ENCODE assay signal across 14 cellular contexts in the genomic region with DNA sequence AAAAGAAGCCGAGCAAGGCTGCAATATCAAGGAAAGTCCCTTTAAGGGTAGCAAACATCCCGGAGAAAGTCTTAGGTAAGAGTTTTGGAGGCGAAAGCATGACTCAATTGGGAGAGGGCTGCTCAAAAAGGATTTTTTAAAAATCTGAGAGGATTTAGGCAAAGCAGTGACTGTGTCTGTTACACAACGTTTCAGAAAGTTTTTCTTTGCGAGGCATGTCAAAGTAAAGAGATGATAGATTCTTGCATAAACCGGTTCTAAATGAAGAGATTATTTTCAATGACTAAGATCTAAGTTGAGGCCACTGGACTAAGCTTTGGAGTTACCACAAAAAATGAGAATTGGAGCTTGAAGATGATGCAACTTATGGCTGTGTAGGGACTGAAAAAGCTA. TPM values are rescaled to one million over a fixed set of nuclear protein-coding genes. Genes with fewer than 3 reads are reported as not detected.
DNase-seq lines count a peak whose midpoint lies in the region; ATAC-seq and TF ChIP-seq lines count a peak whose summit lies in the region.
"Had no signal": no experiment of that assay in that cellular context is flagged by ENCODE, and none has a peak within 500 bp of the region (broad histone marks: within the 10 kb centered on the region; RNA-seq: fewer than 3 reads in every experiment).

No MANE protein-coding gene starts in this region.

- no peak overlapping the region for H2AFZ ChIP-seq in fibroblast of lung (ENCODE audit: low read length)

- no peak overlapping the region for H3K4me3 ChIP-seq in fibroblast of lung (replicated peaks in 1 of 4; ENCODE audit: control extremely low read depth in 1 of 4, insufficient read depth in 1 of 4, low read depth in 3 of 4, low read length in 4 of 4)
- no peak overlapping the region for H3K4me3 ChIP-seq in HAP-1
- H3K4me3 ChIP-seq: GM12878, spleen had no signal

- H3K4me2 ChIP-seq in fibroblast of lung (ENCODE audit: extremely low read depth, insufficient read depth, low read length): no peak overlapping the region

- no peaks in the 10 kb centered on the region for H3K79me2 ChIP-seq in fibroblast of lung (ENCODE audit: control insufficient read depth, insufficient read depth, low read length)

- no peaks in the 10 kb centered on the region for H4K20me1 ChIP-seq in fibroblast of lung (ENCODE audit: control insufficient read depth, extremely low read depth, insufficient read depth, low read length)

- H3K4me1 ChIP-seq in fibroblast of lung (ENCODE audit: control insufficient read depth, extremely low read depth, insufficient read depth, low read length) (no peaks in the 10 kb centered on the region), HAP-1 (no peaks in the 10 kb centered on the region)
- H3K4me1 ChIP-seq: spleen had no signal

- H3K27me3 ChIP-seq in fibroblast of lung (ENCODE audit: control insufficient read depth, insufficient read depth, low read length): no peaks in the 10 kb centered on the region
- peaks cover 6% of the 10 kb centered on the region; the same call in 1 of the 2 replicates for H3K27me3 ChIP-seq in HAP-1 (ENCODE audit: low read depth)
- H3K27me3 ChIP-seq: spleen had no signal

- DNase-seq in GM03348 (ENCODE audit: low spot score) (peak; percentile 68), RPMI7951 (ENCODE audit: low read depth) (peak; percentile 53), fibroblast of lung (ENCODE audit: low read depth in 2 of 2) (peak; percentile 82 to 83), sciatic nerve (ENCODE audit: low spot score) (no peak), HAP-1 (ENCODE audit: low spot score in 2 of 2) (no peak), activated gamma-delta T cell (lab: John Stamatoyannopoulos, UW) (no peak)
- DNase-seq: activated naive CD8-positive, alpha-beta T cell treated with anti-CD3 and anti-CD28 coated beads for 36 hours; NCI-H1436; spleen; T-helper 9 cell had no signal

- intact Hi-C loops in sciatic nerve (cut with DNase I): no loop called here

- H3K36me3 ChIP-seq in fibroblast of lung (ENCODE audit: control insufficient read depth, insufficient read depth, low read length) (no peaks in the 10 kb centered on the region), HAP-1 (replicated peaks) (no peaks in the 10 kb centered on the region)
- H3K36me3 ChIP-seq: spleen had no signal

- no peak overlapping the region for H3K27ac ChIP-seq in fibroblast of lung (ENCODE audit: insufficient read depth, low read length)
- H3K27ac ChIP-seq: HL-60, spleen had no signal

- H3K9me3 ChIP-seq in fibroblast of lung (ENCODE audit: control insufficient read depth, insufficient read depth, low read depth, low read length): no peaks in the 10 kb centered on the region
- H3K9me3 ChIP-seq in HAP-1: no peaks in the 10 kb centered on the region
- H3K9me3 ChIP-seq: spleen had no signal

- H3K9ac ChIP-seq in fibroblast of lung (ENCODE audit: insufficient read depth, low read length): no peak overlapping the region

- in situ Hi-C loops in HAP-1 (cut with MboI; ENCODE audit: low sequenced_read_pairs): no loop called here

- ATAC-seq in sciatic nerve (peak; percentile 38), GM18907 (IDR thresholded peaks at IDR 0.05; ENCODE audit: unreplicated experiment) (no peak), HG03521 (IDR thresholded peaks at IDR 0.05; ENCODE audit: unreplicated experiment) (no peak)
- ATAC-seq: GM12878 had no signal

- TF ChIP-seq CTCF in fibroblast of lung (conservative IDR thresholded peaks at IDR 0.05 in 1 of 2, IDR thresholded peaks at IDR 0.05 in 1 of 2; ENCODE audit: low read depth in 1 of 2, low read length in 2 of 2): no peak

RNA-seq across cellular contexts. Expression of a gene that starts 43.7 kb away (rescaled TPM):
- 1.9 and 2.6 TPM in 2 replicates for total RNA-seq in RPMI7951 (2014; rRNA removed; shearing (Covaris generic))
- total RNA-seq in fibroblast of lung: 4.4 and 7.6 TPM in 2 replicates
- polyA plus RNA-seq in fibroblast of lung: 3.5 and 8.1 TPM in 2 replicates
- 2.4 and 4.6 TPM in 2 replicates for polyA plus RNA-seq in fibroblast of lung (2012)
- polyA minus RNA-seq in fibroblast of lung (ENCODE audit: low replicate concordance): 3.4 and 4.8 TPM in 2 replicates
- 4.3 TPM for total RNA-seq in sciatic nerve
- total RNA-seq: activated naive CD8-positive, alpha-beta T cell treated with anti-CD3 and anti-CD28 coated beads for 36 hours had no signal

RNA-seq across cellular contexts. Expression of a gene that starts 49.1 kb away (rescaled TPM):
- total RNA-seq in RPMI7951 (2014; rRNA removed; shearing (Covaris generic)): 3.5 and 18.0 TPM in 2 replicates
- 6.8 and 7.2 TPM in 2 replicates for total RNA-seq in fibroblast of lung
- polyA plus RNA-seq in fibroblast of lung: 1.2 and 2.0 TPM in 2 replicates
- polyA plus RNA-seq in fibroblast of lung (2012): 3.2 and 6.4 TPM in 2 replicates
- 0.75 TPM in 1 of 2 replicates, not detected in the other for polyA minus RNA-seq in fibroblast of lung (ENCODE audit: low replicate concordance)
- total RNA-seq in sciatic nerve: 5.2 TPM

RNA-seq across cellular contexts. Expression of a gene that starts 49.2 kb away (rescaled TPM):
- 12.7 and 15.7 TPM in 2 replicates for total RNA-seq in RPMI7951 (2014; rRNA removed; shearing (Covaris generic))
- total RNA-seq in fibroblast of lung (8.9 and 11.3 TPM in 2 replicates), sciatic nerve (6.4 TPM)
- polyA plus RNA-seq in fibroblast of lung: 5.5 and 6.9 TPM in 2 replicates
- polyA plus RNA-seq in fibroblast of lung (2012): 5.5 and 5.6 TPM in 2 replicates
- 2.4 TPM in 1 of 2 replicates, not detected in the other for polyA minus RNA-seq in fibroblast of lung (ENCODE audit: low replicate concordance)

Comparison
In these comparisons a context has a peak if more than half of its experiments do, and no peak if none do; other contexts are left out.
1. DNase-seq: peak in GM03348 (single experiment), RPMI7951 (single experiment) and fibroblast of lung (2 of 2); none in sciatic nerve (single experiment), HAP-1 (0 of 2) and activated gamma-delta T cell (single experiment).